12 cellular contexts compared by ENCODE assay signal in the genomic region with DNA sequence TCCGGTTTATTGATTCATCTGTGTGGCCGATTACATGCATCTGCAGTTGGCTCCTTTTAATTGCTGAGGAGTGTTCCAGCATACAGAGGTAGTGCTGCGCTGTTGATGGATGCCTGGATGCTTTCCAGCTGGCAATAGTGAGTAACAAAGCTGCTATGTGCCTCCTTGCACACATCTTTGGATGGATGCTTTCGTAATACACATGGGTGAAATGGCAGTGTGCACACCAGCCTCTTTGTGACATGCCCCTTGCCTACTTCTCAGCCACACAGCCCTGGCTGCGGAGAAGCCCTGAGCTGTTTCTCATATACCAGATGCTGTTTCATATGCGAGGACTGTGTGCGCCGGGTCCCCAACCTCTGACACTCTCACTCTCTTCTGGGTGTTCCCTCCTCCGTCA.
A peak's percentile ranks its signal among the peaks of the same experiment; 100 is the strongest.
DNase-seq lines count a peak whose midpoint lies in the region; ATAC-seq, FAIRE-seq and TF ChIP-seq lines count a peak whose summit lies in the region.
"Had no signal": no experiment of that assay in that cellular context is flagged by ENCODE, and none has a peak within 500 bp of the region (broad histone marks: within the 10 kb centered on the region; RNA-seq: fewer than 3 reads in every experiment).

No MANE protein-coding gene starts in this region.

- DNase-seq in HT-29 (ENCODE audit: low spot score) (peak; percentile 14), NCI-H2081 (lab: John Stamatoyannopoulos, UW) (peak; percentile 76 to 93), epithelial cell of prostate (ENCODE audit: low read depth, low spot score) (peak; percentile 34), pancreas (peak in 2 of 6 donors; percentile 41 to 69), occipital lobe (lab: John Stamatoyannopoulos, UW) (no peak), LoVo (ENCODE audit: low spot score) (no peak), OCI-M2 (lab: John Stamatoyannopoulos, UW; ENCODE audit: unreplicated experiment) (no peak)
- DNase-seq: naive thymus-derived CD4-positive, alpha-beta T cell; transverse colon had no signal

- ATAC-seq in pancreas (peak; percentile 38 to 75 (median 64)), HG02852 (IDR thresholded peaks at IDR 0.05; ENCODE audit: unreplicated experiment) (no peak)
- ATAC-seq: naive thymus-derived CD4-positive, alpha-beta T cell had no signal

- no peak for TF ChIP-seq CTCF in pancreas (IDR thresholded peaks at IDR 0.05)

- H3K27ac ChIP-seq in epithelial cell of prostate, result no peak overlapping the region
- H3K27ac ChIP-seq in pancreas, result no peak overlapping the region
- H3K27ac ChIP-seq: cardiac muscle cell, skin epidermis, transverse colon had no signal

- no peak overlapping the region for H3K4me3 ChIP-seq in pancreas
- H3K4me3 ChIP-seq: cardiac muscle cell, skin epidermis, transverse colon had no signal

- no peaks in the 10 kb centered on the region for H3K27me3 ChIP-seq in pancreas
- H3K27me3 ChIP-seq: cardiac muscle cell, transverse colon had no signal

- 52 to 62% methylated on average over 9 of the region's 9 CpGs for WGBS in pancreas, 2 donors

- intact Hi-C loops in pancreas (cut with DNase I), result no loop called here

- no peak for FAIRE-seq in pancreas (lab: Jason Lieb, UNC)

- no peaks in the 10 kb centered on the region for H3K4me1 ChIP-seq in pancreas

- H3K9me3 ChIP-seq in pancreas, result no peaks in the 10 kb centered on the region
- H3K9me3 ChIP-seq: transverse colon had no signal

- H3K36me3 ChIP-seq in pancreas, result no peaks in the 10 kb centered on the region
- H3K36me3 ChIP-seq: cardiac muscle cell, transverse colon had no signal

Comparison
In these comparisons a context has a peak if more than half of its experiments do, and no peak if none do; other contexts are left out.
1. DNase-seq: peak in HT-29 (single experiment), NCI-H2081 (2 of 2) and epithelial cell of prostate (single experiment); none in occipital lobe (single experiment), LoVo (single experiment) and OCI-M2 (single experiment).